In genomic region chr10:119597405-119598186, GRCh38 we compare ENCODE assay signal across 8 cellular contexts. TPM values are rescaled to one million over a fixed set of nuclear protein-coding genes. Genes with fewer than 3 reads are reported as not detected.
DNase-seq lines count a peak whose midpoint lies in the region; ATAC-seq and TF ChIP-seq lines count a peak whose summit lies in the region.

No MANE protein-coding gene starts in this region.

- H2AFZ ChIP-seq in hepatocyte, result no peak overlapping the region

- 48% methylated on average over 21 of the region's 21 CpGs for WGBS in hepatocyte (ENCODE audit: low lambda C conversion rate, missing lambda C conversion rate)

- H3K36me3 ChIP-seq in hepatocyte (replicated peaks; ENCODE audit: insufficient read depth, low read depth), result no peaks in the 10 kb centered on the region
- H3K36me3 ChIP-seq in subcutaneous abdominal adipose tissue (ENCODE audit: control insufficient read depth in 5 of 5, insufficient read depth in 5 of 5, low read length in 5 of 5), result peaks cover 0 to 6% (median 3%) of the 10 kb centered on the region in 5 donors

- H3K27me3 Mint-ChIP-seq in T-helper 17 cell, result no peaks in the 10 kb centered on the region

- TF ChIP-seq CTCF in AG04450 (IDR thresholded peaks at IDR 0.05; ENCODE audit: low read depth, low read length) (no peak), hepatocyte (IDR thresholded peaks at IDR 0.05; ENCODE audit: poor library complexity) (no peak)

- H3K4me3 ChIP-seq in AG04450 (ENCODE audit: low read depth, low read length) (peak overlapping the region; percentile 97), hepatocyte (no peak overlapping the region), subcutaneous abdominal adipose tissue (ENCODE audit: low read depth in 1 of 5, low read length in 5 of 5) (peak overlapping the region; percentile 39 to 96 (median 54))

- peaks cover 32% of the 10 kb centered on the region for H4K20me1 ChIP-seq in hepatocyte (ENCODE audit: insufficient read depth, poor library complexity, severe bottlenecking)

- no peak for DNase-seq in AG04450 (ENCODE audit: low read depth, low spot score)
- DNase-seq in T-helper 17 cell, result no peak
- DNase-seq in hepatocyte (ENCODE audit: low spot score), result no peak
- DNase-seq in NCI-H2107 treated with DMSO at 0.1 percent for 48 hours (lab: John Stamatoyannopoulos, UW; ENCODE audit: unreplicated experiment), result no peak
- no peak for DNase-seq in head of caudate nucleus

- H3K4me2 ChIP-seq in hepatocyte, result peak overlapping the region; percentile 77

- POLR2A ChIA-PET in AG04450 (lab: Yijun Ruan, JAX), result interaction anchor here (0.9 to 1.0 kb wide), 5 partner anchors 53 to 493 kb away, joined by 3 to 10 read pairs (median 3); partner anchors contain the start of genes BAG3 and DENND10

- TF ChIP-seq POLR2A in GM19099 (IDR thresholded peaks at IDR 0.05; ENCODE audit: extremely low read depth, insufficient read length, low read depth), result peak; percentile 48

- H3K4me1 Mint-ChIP-seq in T-helper 17 cell, result peaks cover 36% of the 10 kb centered on the region

- ATAC-seq in T-helper 17 cell, result no peak
- ATAC-seq in HG02852 (IDR thresholded peaks at IDR 0.05; ENCODE audit: unreplicated experiment), result no peak

- no peaks in the 10 kb centered on the region for H3K9me2 ChIP-seq in hepatocyte (replicated peaks; ENCODE audit: insufficient read depth)

- no peaks in the 10 kb centered on the region for H3K27me3 ChIP-seq in AG04450 (ENCODE audit: control insufficient read depth, insufficient read depth, low read length)
- no peaks in the 10 kb centered on the region for H3K27me3 ChIP-seq in hepatocyte
- no peaks in the 10 kb centered on the region for H3K27me3 ChIP-seq in subcutaneous abdominal adipose tissue (ENCODE audit: control insufficient read depth in 5 of 5, insufficient read depth in 4 of 5, low read length in 5 of 5)

- peak overlapping the region; percentile 99 for H3K4me3 Mint-ChIP-seq in T-helper 17 cell

- H3K9me3 ChIP-seq in AG04450 (ENCODE audit: control insufficient read depth, insufficient read depth, low read length) (peaks cover 4% of the 10 kb centered on the region; the same call in 1 of the 2 replicates), T-helper 17 cell (ENCODE audit: control insufficient read depth, low read length, poor library complexity, severe bottlenecking) (no peaks in the 10 kb centered on the region), hepatocyte (ENCODE audit: low read depth) (no peaks in the 10 kb centered on the region), subcutaneous abdominal adipose tissue (ENCODE audit: control insufficient read depth in 5 of 5, low read length in 5 of 5) (no peaks in the 10 kb centered on the region)

- H3K4me1 ChIP-seq in hepatocyte (ENCODE audit: insufficient read depth), result peaks cover 25% of the 10 kb centered on the region
- H3K4me1 ChIP-seq in subcutaneous abdominal adipose tissue (ENCODE audit: control insufficient read depth in 5 of 5, insufficient read depth in 5 of 5, low read length in 5 of 5), result peaks cover 3 to 37% (median 34%) of the 10 kb centered on the region in 5 donors

- intact Hi-C loops in head of caudate nucleus (cut with DNase I), result loop anchor here (5.0 to 10.0 kb wide), 2 partner anchors 55 to 127 kb away; partner anchors contain the start of genes BAG3 and INPP5F

- CTCF ChIA-PET in AG04450 (lab: Charles Lee), result interaction anchor here (1.4 kb wide), 1 partner anchor 398 kb away, joined by 3 read pairs; no protein-coding TSS in a partner anchor

- peaks cover 6% of the 10 kb centered on the region for H3K36me3 Mint-ChIP-seq in T-helper 17 cell (ENCODE audit: low read depth)

- H3K27ac ChIP-seq in AG04450 (ENCODE audit: low read depth, low read length), result peak overlapping the region; percentile 49
- H3K27ac ChIP-seq in hepatocyte, result no peak overlapping the region
- H3K27ac ChIP-seq in subcutaneous abdominal adipose tissue (ENCODE audit: low read depth, low read length), result peak overlapping the region; percentile 97

- H3K9ac ChIP-seq in subcutaneous abdominal adipose tissue (ENCODE audit: low read length in 5 of 5), result peak overlapping the region in 4 of 5 donors; percentile 12 to 67 (median 60)

- peak overlapping the region; percentile 98 for H3K27ac Mint-ChIP-seq in T-helper 17 cell

- H3K79me2 ChIP-seq in hepatocyte, result peaks cover 37% of the 10 kb centered on the region

RNA-seq across cellular contexts. Expression of gene TIAL1, which starts 0.8 kb away (rescaled TPM):
- polyA plus RNA-seq in AG04450 (2011; rRNA removed) (86.0 and 113 TPM in 2 replicates), hepatocyte (36.4 and 42.2 TPM in 2 replicates)
- 58.3 and 83.4 TPM in 2 replicates for polyA minus RNA-seq in AG04450 (2011; rRNA and poly(A)+ RNA removed)
- total RNA-seq in T-helper 17 cell (100 to 1,000 TPM; 169 to 172 TPM), hepatocyte (74.4 and 81.3 TPM in 2 replicates)

RNA-seq across cellular contexts. Expression of gene BAG3, which starts 53.6 kb away (rescaled TPM):
- 12.7 and 20.1 TPM in 2 replicates for polyA plus RNA-seq in AG04450 (2011; rRNA removed)
- polyA minus RNA-seq in AG04450 (2011; rRNA and poly(A)+ RNA removed), result 12.1 and 15.8 TPM in 2 replicates
- 10 to 100 TPM; 52.0 to 52.4 TPM for total RNA-seq in T-helper 17 cell
- total RNA-seq in hepatocyte, result 13.9 and 18.2 TPM in 2 replicates
- polyA plus RNA-seq in hepatocyte, result 57.2 and 67.1 TPM in 2 replicates

RNA-seq across cellular contexts. Expression of gene RGS10, which starts 55.1 kb away (rescaled TPM):
- 174 and 219 TPM in 2 replicates for polyA plus RNA-seq in AG04450 (2011; rRNA removed)
- polyA minus RNA-seq in AG04450 (2011; rRNA and poly(A)+ RNA removed), result 49.0 and 52.5 TPM in 2 replicates
- 100 to 1,000 TPM in 1 of 2 donors, 10 to 100 TPM in 1; 64.7 to 135 TPM for total RNA-seq in T-helper 17 cell
- total RNA-seq in hepatocyte, result 2.2 and 5.4 TPM in 2 replicates
- polyA plus RNA-seq in hepatocyte, result 8.4 and 14.4 TPM in 2 replicates

Comparison
In these comparisons a context has a peak if more than half of its experiments do, and no peak if none do; other contexts are left out.
1. RNA of gene RGS10, which starts 55.1 kb away (total RNA-seq): 64.7 to 135 TPM in T-helper 17 cell; 2.2 to 5.4 TPM in hepatocyte; every median in the first group is over 10 times any median in the second.